In genomic region chr10:13795653-13796555, GRCh38 we compare ENCODE assay signal across 13 cellular contexts.
DNase-seq lines count a peak whose midpoint lies in the region; ATAC-seq and TF ChIP-seq lines count a peak whose summit lies in the region.
"Had no signal": no experiment of that assay in that cellular context is flagged by ENCODE, and none has a peak within 500 bp of the region (broad histone marks: within the 10 kb centered on the region; RNA-seq: fewer than 3 reads in every experiment).

No MANE protein-coding gene starts in this region.

- POLR2A ChIA-PET in MCF 10A (lab: Yijun Ruan, JAX), result no interaction called here

- H3K27me3 ChIP-seq in breast epithelium, result no peaks in the 10 kb centered on the region
- H3K27me3 ChIP-seq: stomach had no signal

- H3K36me3 Mint-ChIP-seq in MCF 10A (ENCODE audit: insufficient read depth, unreplicated experiment), result no peaks in the 10 kb centered on the region
- no peaks in the 10 kb centered on the region for H3K36me3 Mint-ChIP-seq in activated T-helper 1 cell treated with anti-CD3 and anti-CD28 coated beads, Interleukin-12 subunit alpha, Interleukin-12 subunit beta, Interleukin-2, Interleukin-4 antibody, amounts not matched to agents 30 ng/mL and 10 ng/mL and 1 ng/mL, durations not matched to agents 14 hours and 24 hours and 36 hours (ENCODE audit: low read depth)
- H3K36me3 Mint-ChIP-seq in nephron progenitor cell (ENCODE audit: low read depth), result peaks cover 36% of the 10 kb centered on the region

- H3K4me1 Mint-ChIP-seq in MCF 10A (ENCODE audit: insufficient read depth, unreplicated experiment) (peaks cover 6% of the 10 kb centered on the region), nephron progenitor cell (peaks cover 23% of the 10 kb centered on the region)
- H3K4me1 Mint-ChIP-seq in activated T-helper 1 cell treated with anti-CD3 and anti-CD28 coated beads, Interleukin-12 subunit alpha, Interleukin-12 subunit beta, Interleukin-2, Interleukin-4 antibody, amounts not matched to agents 30 ng/mL and 10 ng/mL and 1 ng/mL, durations not matched to agents 14 hours and 24 hours and 36 hours (ENCODE audit: low read depth), result peaks cover 22% of the 10 kb centered on the region

- no TSS peak for BruUV-seq in MCF 10A (replicated peaks; lab: Mats Ljungman, UMichigan)

- intact Hi-C loops in MCF 10A (cut with micrococcal nuclease), result no loop called here
- intact Hi-C loops in breast epithelium (cut with DNase I; ENCODE audit: low total_unique reads), result no loop called here
- intact Hi-C loops in activated T-helper 1 cell treated with anti-CD3 and anti-CD28 coated beads, Interleukin-12 subunit alpha, Interleukin-12 subunit beta, Interleukin-2, Interleukin-4 antibody, amounts not matched to agents 30 ng/mL and 10 ng/mL and 1 ng/mL, durations not matched to agents 14 hours and 24 hours and 36 hours (cut with micrococcal nuclease), result no loop called here

- CTCF ChIA-PET in MCF 10A (lab: Yijun Ruan, JAX), result interaction anchor here (0.6 kb wide), 2 partner anchors 204 to 1469 kb away, joined by 3 read pairs; no protein-coding TSS in a partner anchor

- H3K4me3 ChIP-seq in breast epithelium, result no peak overlapping the region
- H3K4me3 ChIP-seq: stomach had no signal

- H3K27ac Mint-ChIP-seq in MCF 10A (ENCODE audit: low read depth, unreplicated experiment) (no peak overlapping the region), nephron progenitor cell (peak overlapping the region; percentile 13)
- H3K27ac Mint-ChIP-seq in activated T-helper 1 cell treated with anti-CD3 and anti-CD28 coated beads, Interleukin-12 subunit alpha, Interleukin-12 subunit beta, Interleukin-2, Interleukin-4 antibody, amounts not matched to agents 30 ng/mL and 10 ng/mL and 1 ng/mL, durations not matched to agents 14 hours and 24 hours and 36 hours, result no peak overlapping the region

- no peaks in the 10 kb centered on the region for H3K36me3 ChIP-seq in breast epithelium

- H3K9me3 Mint-ChIP-seq in MCF 10A (ENCODE audit: unreplicated experiment), result no peaks in the 10 kb centered on the region
- H3K9me3 Mint-ChIP-seq in activated T-helper 1 cell treated with anti-CD3 and anti-CD28 coated beads, Interleukin-12 subunit alpha, Interleukin-12 subunit beta, Interleukin-2, Interleukin-4 antibody, amounts not matched to agents 30 ng/mL and 10 ng/mL and 1 ng/mL, durations not matched to agents 14 hours and 24 hours and 36 hours, result no peaks in the 10 kb centered on the region
- no peaks in the 10 kb centered on the region for H3K9me3 Mint-ChIP-seq in nephron progenitor cell

- H3K9me3 ChIP-seq in breast epithelium, result no peaks in the 10 kb centered on the region
- H3K9me3 ChIP-seq: stomach had no signal

- peak; percentile 16 for DNase-seq in MCF 10A (ENCODE audit: unreplicated experiment)
- DNase-seq in breast epithelium (ENCODE audit: low spot score in 2 of 2), result no peak
- no peak for DNase-seq in activated T-helper 1 cell treated with anti-CD3 and anti-CD28 coated beads, Interleukin-12 subunit alpha, Interleukin-12 subunit beta, Interleukin-2, Interleukin-4 antibody, amounts not matched to agents 30 ng/mL and 10 ng/mL and 1 ng/mL, durations not matched to agents 14 hours and 24 hours and 36 hours (ENCODE audit: low spot score)
- DNase-seq in nephron progenitor cell, result no peak
- DNase-seq in NAMALWA (ENCODE audit: low spot score), result no peak
- DNase-seq: aorta, foreskin fibroblast, NCI-H2227 treated with DMSO at 0.1 percent for 48 hours, right cardiac atrium, stomach had no signal

- TF ChIP-seq POLR2A in breast epithelium (IDR thresholded peaks at IDR 0.05), result no peak

- H3K27me3 Mint-ChIP-seq in MCF 10A (ENCODE audit: insufficient read depth, unreplicated experiment) (peaks cover 10% of the 10 kb centered on the region), nephron progenitor cell (ENCODE audit: low read depth, poor library complexity) (peaks cover 5% of the 10 kb centered on the region)
- peaks cover 4% of the 10 kb centered on the region for H3K27me3 Mint-ChIP-seq in activated T-helper 1 cell treated with anti-CD3 and anti-CD28 coated beads, Interleukin-12 subunit alpha, Interleukin-12 subunit beta, Interleukin-2, Interleukin-4 antibody, amounts not matched to agents 30 ng/mL and 10 ng/mL and 1 ng/mL, durations not matched to agents 14 hours and 24 hours and 36 hours (ENCODE audit: insufficient read depth)

- no peak overlapping the region for H3K27ac ChIP-seq in breast epithelium
- H3K27ac ChIP-seq: stomach had no signal

- peak; percentile 66 for ATAC-seq in HG03108 (IDR thresholded peaks at IDR 0.05; ENCODE audit: unreplicated experiment)
- no peak for ATAC-seq in HG02798 (IDR thresholded peaks at IDR 0.05; ENCODE audit: poor library complexity, unreplicated experiment)
- ATAC-seq in HG02588 (IDR thresholded peaks at IDR 0.05; ENCODE audit: unreplicated experiment), result no peak
- ATAC-seq: right cardiac atrium had no signal

- H3K4me3 Mint-ChIP-seq in MCF 10A (ENCODE audit: unreplicated experiment) (no peak overlapping the region), nephron progenitor cell (no peak overlapping the region)
- peak overlapping the region; percentile 8 for H3K4me3 Mint-ChIP-seq in activated T-helper 1 cell treated with anti-CD3 and anti-CD28 coated beads, Interleukin-12 subunit alpha, Interleukin-12 subunit beta, Interleukin-2, Interleukin-4 antibody, amounts not matched to agents 30 ng/mL and 10 ng/mL and 1 ng/mL, durations not matched to agents 14 hours and 24 hours and 36 hours

- no peaks in the 10 kb centered on the region for H3K4me1 ChIP-seq in breast epithelium

- TF ChIP-seq CTCF in MCF 10A (IDR thresholded peaks at IDR 0.05; ENCODE audit: unreplicated experiment) (no peak), breast epithelium (IDR thresholded peaks at IDR 0.05) (no peak), nephron progenitor cell (IDR thresholded peaks at IDR 0.05) (no peak)
